30 cellular contexts compared by ENCODE assay signal in genomic region chr7:116239434-116239833, GRCh38. TPM values are rescaled to one million over a fixed set of nuclear protein-coding genes. Genes with fewer than 3 reads are reported as not detected.
DNase-seq lines count a peak whose midpoint lies in the region; ATAC-seq, FAIRE-seq and TF ChIP-seq lines count a peak whose summit lies in the region.
"Had no signal": no experiment of that assay in that cellular context is flagged by ENCODE, and none has a peak within 500 bp of the region (broad histone marks: within the 10 kb centered on the region; RNA-seq: fewer than 3 reads in every experiment).

No MANE protein-coding gene starts in this region.

- H3K4me3 ChIP-seq in K562 (no peak overlapping the region), mesendoderm (ENCODE audit: low read length) (no peak overlapping the region)
- H3K4me3 ChIP-seq: prostate gland, skin epidermis, vagina had no signal

- no peaks in the 10 kb centered on the region for H3K9me1 ChIP-seq in K562 (ENCODE audit: control insufficient read depth, insufficient read depth, low read length)

- H3K4me3 Mint-ChIP-seq in memory B cell, result no peak overlapping the region
- H3K4me3 Mint-ChIP-seq in stimulated activated effector memory CD8-positive, alpha-beta T cell treated with anti-CD3 and anti-CD28 coated beads, Interleukin-12 subunit alpha, Interleukin-12 subunit beta, amount 100 ng/mL, for 72 hours, result no peak overlapping the region
- H3K4me3 Mint-ChIP-seq: activated CD8-positive, alpha-beta memory T cell treated with anti-CD3 and anti-CD28 coated beads, Interleukin-2, amount 10 ng/mL, durations not matched to agents 7 days and 5 days; activated naive CD8-positive, alpha-beta T cell treated with anti-CD3 and anti-CD28 coated beads for 36 hours; neural crest cell had no signal

- no peak for TF ChIP-seq EP300 in K562 (IDR thresholded peaks at IDR 0.05; ENCODE audit: low read length)

- H3K36me3 ChIP-seq in K562 (ENCODE audit: control insufficient read depth, insufficient read depth, low read length), result 0 out of 3 replicates have a peak, but pooled peaks cover 2% of the 10 kb centered on the region
- no peaks in the 10 kb centered on the region for H3K36me3 ChIP-seq in mesendoderm (ENCODE audit: control insufficient read depth, insufficient read depth, low read length)
- H3K36me3 ChIP-seq: prostate gland, vagina had no signal

- CTCF ChIA-PET in K562 (lab: Yijun Ruan, JAX; ENCODE audit: low intra/inter-chr PET ratio), result no interaction called here

- no peak overlapping the region for H2AK5ac ChIP-seq in mesendoderm (ENCODE audit: low read length)

- no peaks in the 10 kb centered on the region for H4K20me1 ChIP-seq in K562 (replicated peaks; ENCODE audit: control insufficient read depth, insufficient read depth, low read length)

- H3K9me3 ChIP-seq in K562 (replicated peaks; ENCODE audit: control insufficient read depth, insufficient read depth, low read depth, low read length), result no peaks in the 10 kb centered on the region
- H3K9me3 ChIP-seq: prostate gland, vagina had no signal

- H2BK120ac ChIP-seq in mesendoderm (ENCODE audit: low read depth, low read length), result no peak overlapping the region

- TF ChIP-seq CTCF in K562 (IDR thresholded peaks at IDR 0.05 in 2 of 3, conservative IDR thresholded peaks at IDR 0.05 in 1 of 3; ENCODE audit: insufficient read depth in 2 of 3, low read depth in 1 of 3, low read length in 3 of 3), result no peak

- H3K18ac ChIP-seq in mesendoderm (ENCODE audit: low read length), result no peak overlapping the region

- intact Hi-C loops in K562 (cut with micrococcal nuclease), result no loop called here

- no peak overlapping the region for H3K56ac ChIP-seq in mesendoderm (ENCODE audit: low read length)

- H3K36me3 Mint-ChIP-seq in memory B cell, result peaks cover 24% of the 10 kb centered on the region
- peaks cover 66% of the 10 kb centered on the region for H3K36me3 Mint-ChIP-seq in stimulated activated effector memory CD8-positive, alpha-beta T cell treated with anti-CD3 and anti-CD28 coated beads, Interleukin-12 subunit alpha, Interleukin-12 subunit beta, amount 100 ng/mL, for 72 hours

- no peaks in the 10 kb centered on the region for H3K9me3 Mint-ChIP-seq in memory B cell
- no peaks in the 10 kb centered on the region for H3K9me3 Mint-ChIP-seq in stimulated activated effector memory CD8-positive, alpha-beta T cell treated with anti-CD3 and anti-CD28 coated beads, Interleukin-12 subunit alpha, Interleukin-12 subunit beta, amount 100 ng/mL, for 72 hours
- H3K9me3 Mint-ChIP-seq: IgD-negative memory B cell, neural crest cell had no signal

- DNase-seq in HuH-7 (ENCODE audit: low spot score), result peak; percentile 51
- DNase-seq in K562 (ENCODE audit: extremely low read depth in 1 of 4, low spot score in 3 of 4), result no peak
- no peak for DNase-seq in memory B cell (ENCODE audit: low spot score in 2 of 2)
- no peak for DNase-seq in stimulated activated effector memory CD8-positive, alpha-beta T cell treated with anti-CD3 and anti-CD28 coated beads, Interleukin-12 subunit alpha, Interleukin-12 subunit beta, amount 100 ng/mL, for 72 hours (ENCODE audit: low spot score in 2 of 2)
- DNase-seq in NCI-H82 treated with DMSO at 0.1 percent for 48 hours (lab: John Stamatoyannopoulos, UW; ENCODE audit: unreplicated experiment), result no peak
- no peak for DNase-seq in mesendoderm
- DNase-seq: activated CD4-positive, alpha-beta T cell treated with anti-CD3 and anti-CD28 coated beads, Interleukin-2, amount 50 U/mL, for 1 hour; activated CD8-positive, alpha-beta memory T cell treated with anti-CD3 and anti-CD28 coated beads, Interleukin-2, amount 10 ng/mL, durations not matched to agents 7 days and 5 days; activated naive CD8-positive, alpha-beta T cell treated with anti-CD3 and anti-CD28 coated beads for 36 hours; cerebellar nuclear complex; EL; H7; head of caudate nucleus; midbrain; NCI-H1105 treated with DMSO at 0.1 percent for 48 hours; NCI-H446; NCI-H82; stimulated activated CD4-positive, alpha-beta T cell treated with anti-CD3 and anti-CD28 coated beads, Interleukin-1b, Interleukin-23, amount 100 ng/mL, for 48 hours; substantia nigra had no signal

- WGBS in K562 (ENCODE audit: insufficient coverage, low coverage, missing lambda C conversion rate), result 55% methylated on average over 2 of the region's 2 CpGs
- no CpG with 5 or more reads among the region's 2 CpGs for WGBS in mesendoderm (ENCODE audit: extremely low coverage, insufficient coverage, low lambda C conversion rate)

- H3K27me3 Mint-ChIP-seq in memory B cell, result no peaks in the 10 kb centered on the region
- H3K27me3 Mint-ChIP-seq: activated CD8-positive, alpha-beta memory T cell treated with anti-CD3 and anti-CD28 coated beads, Interleukin-2, amount 10 ng/mL, durations not matched to agents 7 days and 5 days; activated naive CD8-positive, alpha-beta T cell treated with anti-CD3 and anti-CD28 coated beads for 36 hours; IgD-negative memory B cell had no signal

- H3K27ac ChIP-seq in K562 (ENCODE audit: extremely low read depth, low read depth, low read length) (no peak overlapping the region), mesendoderm (ENCODE audit: low read depth, low read length) (no peak overlapping the region)
- H3K27ac ChIP-seq: C4-2B, epithelial cell of prostate, prostate gland, skin epidermis, vagina had no signal

- no peak overlapping the region for H2AFZ ChIP-seq in K562 (ENCODE audit: low read depth, low read length)

- H3K9ac ChIP-seq in K562 (ENCODE audit: insufficient read depth in 1 of 2, low read depth in 2 of 2, low read length in 2 of 2), result no peak overlapping the region
- no peak overlapping the region for H3K9ac ChIP-seq in mesendoderm (ENCODE audit: low read length)

- peak overlapping the region; percentile 62 for H3K27ac Mint-ChIP-seq in memory B cell
- peak overlapping the region; percentile 70 for H3K27ac Mint-ChIP-seq in stimulated activated effector memory CD8-positive, alpha-beta T cell treated with anti-CD3 and anti-CD28 coated beads, Interleukin-12 subunit alpha, Interleukin-12 subunit beta, amount 100 ng/mL, for 72 hours
- H3K27ac Mint-ChIP-seq: activated CD8-positive, alpha-beta memory T cell treated with anti-CD3 and anti-CD28 coated beads, Interleukin-2, amount 10 ng/mL, durations not matched to agents 7 days and 5 days; activated naive CD8-positive, alpha-beta T cell treated with anti-CD3 and anti-CD28 coated beads for 36 hours; activated T-helper 2 cell treated with anti-CD3 and anti-CD28 coated beads, Interferon-gamma antibody, Interleukin-2, Interleukin-4, amounts not matched to agents 10 μg/mL and 5 μg/mL and 100 μg/mL, durations not matched to agents 14 hours and 24 hours and 36 hours; IgD-negative memory B cell had no signal

- no peak for TF ChIP-seq POLR2A in K562 (conservative IDR thresholded peaks at IDR 0.05)

- 0 out of 3 replicates have a peak, but pooled peaks have one; percentile 14 for ATAC-seq in K562
- no peak for ATAC-seq in memory B cell (ENCODE audit: low read depth)
- no peak for ATAC-seq in stimulated activated effector memory CD8-positive, alpha-beta T cell treated with anti-CD3 and anti-CD28 coated beads, Interleukin-12 subunit alpha, Interleukin-12 subunit beta, amount 100 ng/mL, for 72 hours
- ATAC-seq in HG03378 (IDR thresholded peaks at IDR 0.05; ENCODE audit: unreplicated experiment), result no peak
- ATAC-seq: activated CD8-positive, alpha-beta memory T cell treated with anti-CD3 and anti-CD28 coated beads, Interleukin-2, amount 10 ng/mL, durations not matched to agents 7 days and 5 days; SK-N-SH treated with all-trans-retinoic acid at 6 μM for 48 hours had no signal

- no peak overlapping the region for H3K4ac ChIP-seq in mesendoderm (ENCODE audit: low read depth, low read length)

- H3K4me1 ChIP-seq in K562 (replicated peaks in 1 of 2; ENCODE audit: control insufficient read depth in 2 of 2, insufficient read depth in 2 of 2, low read length in 2 of 2), result no peaks in the 10 kb centered on the region
- H3K4me1 ChIP-seq in mesendoderm (ENCODE audit: control insufficient read depth, low read depth, low read length), result no peaks in the 10 kb centered on the region
- H3K4me1 ChIP-seq: prostate gland, vagina had no signal

- no peak overlapping the region for H2BK15ac ChIP-seq in mesendoderm (replicated peaks; ENCODE audit: low read depth)

- no peak overlapping the region for H4K8ac ChIP-seq in mesendoderm (ENCODE audit: low read depth, low read length)

- no peak overlapping the region for H3K4me2 ChIP-seq in K562 (ENCODE audit: insufficient read depth, low read length)
- H3K4me2 ChIP-seq in mesendoderm (ENCODE audit: low read length), result no peak overlapping the region

- FAIRE-seq in K562 (lab: Jason Lieb, UNC), result no peak
- FAIRE-seq: GM12892 had no signal

- in situ Hi-C loops in K562 (cut with MboI), result loop anchor here (5.0 kb wide), 1 partner anchor 62 kb away; no protein-coding TSS in a partner anchor

- no peaks in the 10 kb centered on the region for H3K27me3 ChIP-seq in K562 (ENCODE audit: control insufficient read depth in 2 of 2, insufficient read depth in 2 of 2, low read length in 2 of 2)
- H3K27me3 ChIP-seq in mesendoderm (ENCODE audit: insufficient read depth, low read length, poor library complexity), result no peaks in the 10 kb centered on the region
- H3K27me3 ChIP-seq: vagina had no signal

- H2BK5ac ChIP-seq in mesendoderm (ENCODE audit: low read length), result no peak overlapping the region

- no peak overlapping the region for H3K23ac ChIP-seq in mesendoderm (ENCODE audit: low read length)

- POLR2A ChIA-PET in K562 (lab: Yijun Ruan, JAX), result interaction anchor here (1.1 to 1.6 kb wide), 2 partner anchors 8 to 28 kb away, joined by 4 read pairs; no protein-coding TSS in a partner anchor

- peaks cover 2% of the 10 kb centered on the region for H3K79me1 ChIP-seq in mesendoderm (ENCODE audit: low read length)

- BruUV-seq in K562 (replicated peaks; lab: Mats Ljungman, UMichigan), result no TSS peak

- no peak for TF ChIP-seq RAD21 in K562 (CRISPR knock-in tag; conservative IDR thresholded peaks at IDR 0.05 in 1 of 2, IDR thresholded peaks at IDR 0.05 in 1 of 2)

- H3K4me1 Mint-ChIP-seq in memory B cell, result peaks cover 9% of the 10 kb centered on the region
- peaks cover 30% of the 10 kb centered on the region for H3K4me1 Mint-ChIP-seq in stimulated activated effector memory CD8-positive, alpha-beta T cell treated with anti-CD3 and anti-CD28 coated beads, Interleukin-12 subunit alpha, Interleukin-12 subunit beta, amount 100 ng/mL, for 72 hours

- H4K5ac ChIP-seq in mesendoderm (ENCODE audit: low read length), result no peak overlapping the region

- H3K79me2 ChIP-seq in K562 (ENCODE audit: control insufficient read depth, insufficient read depth, low read length) (no peaks in the 10 kb centered on the region), mesendoderm (ENCODE audit: control insufficient read depth, insufficient read depth, low read length) (peaks cover 1% of the 10 kb centered on the region)

RNA-seq across cellular contexts. Expression of gene TES, which starts 29.1 kb away (rescaled TPM):
- total RNA-seq in K562 (2011; cell fraction: chromatin; rRNA removed; ENCODE audit: low replicate concordance), result 19.0 and 47.8 TPM in 2 replicates
- total RNA-seq in K562 (2011; cell fraction: nucleolus; rRNA removed), result 12.1 and 15.0 TPM in 2 replicates
- 20.7 and 21.8 TPM in 2 replicates for total RNA-seq in K562 (2011; cell fraction: nucleoplasm; rRNA removed)
- total RNA-seq in K562 (2014; rRNA removed) (57.6 and 61.6 TPM in 2 replicates), K562 (2014; rRNA removed; fragmentation: Illumina TruSeq; extraction: Trizol) (53.8 and 61.6 TPM in 2 replicates), K562 (2015; rRNA removed; fragmentation: Illumina TruSeq; extraction: Trizol) (40.9 and 43.8 TPM in 2 replicates), K562 (2021) (52.1 and 58.0 TPM in 2 replicates)
- polyA plus RNA-seq in K562 (2011; rRNA removed) (34.3 and 41.7 TPM in 2 replicates), K562 (2014; fragmentation: Illumina TruSeq; extraction: Trizol) (54.6 and 56.3 TPM in 2 replicates), K562 (2014; fragmentation: Nextera tagmentation; extraction: Ambion mirVana) (10 to 100 TPM; 20.7 to 26.3 TPM), K562 (2014; rRNA removed) (56.1 and 57.7 TPM in 2 replicates)
- polyA plus RNA-seq in K562 (2011; cell fraction: cytosol; rRNA removed), result 13.8 and 21.1 TPM in 2 replicates
- 18.6 and 49.8 TPM in 2 replicates for polyA plus RNA-seq in K562 (2011; cell fraction: nucleus; rRNA removed)
- polyA plus RNA-seq in K562 (2012), result 49.7 and 119 TPM in 2 replicates
- polyA minus RNA-seq in K562 (2011; rRNA and poly(A)+ RNA removed), result 27.7 and 33.4 TPM in 2 replicates
- polyA minus RNA-seq in K562 (2011; cell fraction: cytosol; rRNA and poly(A)+ RNA removed), result 11.3 and 15.4 TPM in 2 replicates
- 7.0 and 26.5 TPM in 2 replicates for polyA minus RNA-seq in K562 (2011; cell fraction: nucleus; rRNA and poly(A)+ RNA removed)
- polyA plus RNA-seq in mesendoderm (2013, experiment 1 of 2), result 85.9 TPM
- polyA plus RNA-seq in mesendoderm (2013, experiment 2 of 2), result 89.4 TPM
